In genomic region chr19:32652893-32653625, GRCh38 we compare ENCODE assay signal across 11 cellular contexts. TPM values are rescaled to one million over a fixed set of nuclear protein-coding genes. Genes with fewer than 3 reads are reported as not detected.
A peak's percentile ranks its signal among the peaks of the same experiment; 100 is the strongest.
DNase-seq lines count a peak whose midpoint lies in the region; ATAC-seq and TF ChIP-seq lines count a peak whose summit lies in the region.
"Had no signal": no experiment of that assay in that cellular context is flagged by ENCODE, and none has a peak within 500 bp of the region (broad histone marks: within the 10 kb centered on the region; RNA-seq: fewer than 3 reads in every experiment).

No MANE protein-coding gene starts in this region.

- no peak for TF ChIP-seq CTCF in brain (conservative IDR thresholded peaks at IDR 0.05)

- no peaks in the 10 kb centered on the region for H3K27me3 Mint-ChIP-seq in brain
- no peaks in the 10 kb centered on the region for H3K27me3 Mint-ChIP-seq in natural killer cell treated with Interleukin-12 subunit alpha and Interleukin-12 subunit beta and Interleukin-15 and Interleukin-18, amount 100 ng/mL, for 72 hours

- ATAC-seq in stimulated activated effector memory CD8-positive, alpha-beta T cell treated with anti-CD3 and anti-CD28 coated beads, Interleukin-12 subunit alpha, Interleukin-12 subunit beta, amount 100 ng/mL, for 72 hours: no peak
- no peak for ATAC-seq in HG02571 (IDR thresholded peaks at IDR 0.05; ENCODE audit: unreplicated experiment)
- no peak for ATAC-seq in HG02678 (IDR thresholded peaks at IDR 0.05; ENCODE audit: unreplicated experiment)
- no peak for ATAC-seq in natural killer cell treated with Interleukin-12 subunit alpha and Interleukin-12 subunit beta and Interleukin-15 and Interleukin-18, amount 100 ng/mL, for 72 hours
- ATAC-seq: HCT116 had no signal

- H3K27ac Mint-ChIP-seq in brain: peak overlapping the region in 4 of 5 experiments; percentile 7 to 95 (median 61)
- peak overlapping the region; percentile 74 for H3K27ac Mint-ChIP-seq in stimulated activated effector memory CD8-positive, alpha-beta T cell treated with anti-CD3 and anti-CD28 coated beads, Interleukin-12 subunit alpha, Interleukin-12 subunit beta, amount 100 ng/mL, for 72 hours
- no peak overlapping the region for H3K27ac Mint-ChIP-seq in natural killer cell treated with Interleukin-12 subunit alpha and Interleukin-12 subunit beta and Interleukin-15 and Interleukin-18, amount 100 ng/mL, for 72 hours

- H3K4me1 Mint-ChIP-seq in brain: peaks cover 20% of the 10 kb centered on the region
- H3K4me1 Mint-ChIP-seq in stimulated activated effector memory CD8-positive, alpha-beta T cell treated with anti-CD3 and anti-CD28 coated beads, Interleukin-12 subunit alpha, Interleukin-12 subunit beta, amount 100 ng/mL, for 72 hours: no peaks in the 10 kb centered on the region
- H3K4me1 Mint-ChIP-seq in natural killer cell treated with Interleukin-12 subunit alpha and Interleukin-12 subunit beta and Interleukin-15 and Interleukin-18, amount 100 ng/mL, for 72 hours (ENCODE audit: low read depth in 2 of 2): no peaks in the 10 kb centered on the region

- no peak overlapping the region for H3K4me3 Mint-ChIP-seq in brain
- no peak overlapping the region for H3K4me3 Mint-ChIP-seq in stimulated activated effector memory CD8-positive, alpha-beta T cell treated with anti-CD3 and anti-CD28 coated beads, Interleukin-12 subunit alpha, Interleukin-12 subunit beta, amount 100 ng/mL, for 72 hours
- no peak overlapping the region for H3K4me3 Mint-ChIP-seq in natural killer cell treated with Interleukin-12 subunit alpha and Interleukin-12 subunit beta and Interleukin-15 and Interleukin-18, amount 100 ng/mL, for 72 hours

- no peaks in the 10 kb centered on the region for H3K9me3 Mint-ChIP-seq in brain
- H3K9me3 Mint-ChIP-seq in stimulated activated effector memory CD8-positive, alpha-beta T cell treated with anti-CD3 and anti-CD28 coated beads, Interleukin-12 subunit alpha, Interleukin-12 subunit beta, amount 100 ng/mL, for 72 hours: no peaks in the 10 kb centered on the region
- no peaks in the 10 kb centered on the region for H3K9me3 Mint-ChIP-seq in natural killer cell treated with Interleukin-12 subunit alpha and Interleukin-12 subunit beta and Interleukin-15 and Interleukin-18, amount 100 ng/mL, for 72 hours

- peaks cover 45% of the 10 kb centered on the region for H3K36me3 Mint-ChIP-seq in brain
- H3K36me3 Mint-ChIP-seq in stimulated activated effector memory CD8-positive, alpha-beta T cell treated with anti-CD3 and anti-CD28 coated beads, Interleukin-12 subunit alpha, Interleukin-12 subunit beta, amount 100 ng/mL, for 72 hours: peaks cover 70% of the 10 kb centered on the region
- no peaks in the 10 kb centered on the region for H3K36me3 Mint-ChIP-seq in natural killer cell treated with Interleukin-12 subunit alpha and Interleukin-12 subunit beta and Interleukin-15 and Interleukin-18, amount 100 ng/mL, for 72 hours

- DNase-seq in M059J (ENCODE audit: low read depth) (peak; percentile 24), hippocampal formation (lab: John Stamatoyannopoulos, UW) (peak; percentile 3 to 18)
- DNase-seq in stimulated activated effector memory CD8-positive, alpha-beta T cell treated with anti-CD3 and anti-CD28 coated beads, Interleukin-12 subunit alpha, Interleukin-12 subunit beta, amount 100 ng/mL, for 72 hours (ENCODE audit: low spot score in 2 of 2): no peak
- DNase-seq in activated CD8-positive, alpha-beta memory T cell treated with anti-CD3 and anti-CD28 coated beads, Interleukin-2, amount 50 U/mL, for 4 hours: no peak
- DNase-seq in natural killer cell treated with Interleukin-12 subunit alpha and Interleukin-12 subunit beta and Interleukin-15 and Interleukin-18, amount 100 ng/mL, for 72 hours (ENCODE audit: low spot score): no peak
- DNase-seq: KBM-7; stimulated activated CD4-positive, alpha-beta T cell treated with anti-CD3 and anti-CD28 coated beads, Interleukin-2, amount 100 ng/mL, for 48 hours had no signal

RNA-seq across cellular contexts. Expression of gene ANKRD27, which starts 21.9 kb away (rescaled TPM):
- 43.3 and 48.3 TPM in 2 replicates for total RNA-seq in M059J (2014; rRNA removed; shearing (Covaris generic))
- polyA plus RNA-seq in brain (ENCODE audit: insufficient read depth, low read depth, low replicate concordance): 36.5 TPM
- 10 to 100 TPM; 47.3 to 55.6 TPM for total RNA-seq in natural killer cell treated with Interleukin-12 subunit alpha and Interleukin-12 subunit beta and Interleukin-15 and Interleukin-18, amount 100 ng/mL, for 72 hours

RNA-seq across cellular contexts. Expression of gene RGS9BP, which starts 22.6 kb away (rescaled TPM):
- 0.66 and 1.1 TPM in 2 replicates for total RNA-seq in M059J (2014; rRNA removed; shearing (Covaris generic))
- polyA plus RNA-seq in brain (ENCODE audit: insufficient read depth, low read depth, low replicate concordance): 1.1 TPM
- total RNA-seq in natural killer cell treated with Interleukin-12 subunit alpha and Interleukin-12 subunit beta and Interleukin-15 and Interleukin-18, amount 100 ng/mL, for 72 hours: under 1 TPM in 1 of 2 donors, not detected in 1; 0.20 TPM

RNA-seq across cellular contexts. Expression of gene NUDT19, which starts 38.6 kb away (rescaled TPM):
- total RNA-seq in M059J (2014; rRNA removed; shearing (Covaris generic)): 12.5 and 22.3 TPM in 2 replicates
- 10.8 TPM for polyA plus RNA-seq in brain (ENCODE audit: insufficient read depth, low read depth, low replicate concordance)
- total RNA-seq in natural killer cell treated with Interleukin-12 subunit alpha and Interleukin-12 subunit beta and Interleukin-15 and Interleukin-18, amount 100 ng/mL, for 72 hours: 10 to 100 TPM; 19.6 to 21.7 TPM

Comparison
In these comparisons a context has a peak if more than half of its experiments do, and no peak if none do; other contexts are left out.
1. DNase-seq: peak in M059J (single experiment) and hippocampal formation (2 of 2); none in stimulated activated effector memory CD8-positive, alpha-beta T cell treated with anti-CD3 and anti-CD28 coated beads, Interleukin-12 subunit alpha, Interleukin-12 subunit beta, amount 100 ng/mL, for 72 hours (0 of 2), activated CD8-positive, alpha-beta memory T cell treated with anti-CD3 and anti-CD28 coated beads, Interleukin-2, amount 50 U/mL, for 4 hours (single experiment) and natural killer cell treated with Interleukin-12 subunit alpha and Interleukin-12 subunit beta and Interleukin-15 and Interleukin-18, amount 100 ng/mL, for 72 hours (single experiment).
2. H3K27ac Mint-ChIP-seq: peak in brain (4 of 5) and stimulated activated effector memory CD8-positive, alpha-beta T cell treated with anti-CD3 and anti-CD28 coated beads, Interleukin-12 subunit alpha, Interleukin-12 subunit beta, amount 100 ng/mL, for 72 hours (single experiment); none in natural killer cell treated with Interleukin-12 subunit alpha and Interleukin-12 subunit beta and Interleukin-15 and Interleukin-18, amount 100 ng/mL, for 72 hours (0 of 2).